28 cellular contexts compared by ENCODE assay signal in the genomic region with DNA sequence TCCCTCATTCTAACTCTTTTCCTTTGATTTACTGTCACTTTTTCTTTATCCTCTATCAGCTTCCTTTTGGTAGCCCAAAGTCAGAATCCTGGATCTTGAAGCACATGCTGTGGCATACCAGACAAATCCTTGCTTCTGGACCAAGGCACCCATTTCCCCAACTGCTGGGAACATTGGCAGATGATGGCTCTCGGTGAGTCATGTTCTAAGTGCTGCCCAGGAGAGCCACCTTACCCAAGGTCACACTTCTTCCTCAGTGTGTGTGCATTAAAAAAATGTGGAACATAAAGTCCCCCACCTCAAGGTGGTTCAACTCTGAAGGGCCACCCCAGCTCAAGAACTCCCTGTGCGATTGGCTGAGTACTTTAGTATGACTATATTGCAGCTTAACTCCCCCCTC.
DNase-seq lines count a peak whose midpoint lies in the region; ATAC-seq, FAIRE-seq and TF ChIP-seq lines count a peak whose summit lies in the region.
"Had no signal": no experiment of that assay in that cellular context is flagged by ENCODE, and none has a peak within 500 bp of the region (broad histone marks: within the 10 kb centered on the region; RNA-seq: fewer than 3 reads in every experiment).

No MANE protein-coding gene starts in this region.

- POLR2A ChIA-PET in activated CD4-positive, alpha-beta T cell treated with anti-CD3 and anti-CD28 coated beads for 36 hours (lab: Charles Lee), result no interaction called here

- H3K9me3 Mint-ChIP-seq in activated CD4-positive, alpha-beta T cell treated with anti-CD3 and anti-CD28 coated beads for 36 hours (ENCODE audit: low read depth), result no peaks in the 10 kb centered on the region

- peaks cover 10% of the 10 kb centered on the region for H3K4me1 ChIP-seq in body of pancreas
- H3K4me1 ChIP-seq in esophagus muscularis mucosa, result peaks cover 0 to 11% (median 10%) of the 10 kb centered on the region in 4 donors
- no peaks in the 10 kb centered on the region for H3K4me1 ChIP-seq in pancreas
- H3K4me1 ChIP-seq: BE2C had no signal

- peaks cover 13% of the 10 kb centered on the region for H3K27me3 Mint-ChIP-seq in activated CD4-positive, alpha-beta T cell treated with anti-CD3 and anti-CD28 coated beads for 36 hours

- no peak overlapping the region for H3K4me3 Mint-ChIP-seq in activated CD4-positive, alpha-beta T cell treated with anti-CD3 and anti-CD28 coated beads for 36 hours
- H3K4me3 Mint-ChIP-seq: CD14-positive monocyte; CD4-positive, alpha-beta memory T cell; CD4-positive, CD25-positive, alpha-beta regulatory T cell; CD8-positive, alpha-beta memory T cell had no signal

- CTCF ChIA-PET in activated CD4-positive, alpha-beta T cell treated with anti-CD3 and anti-CD28 coated beads for 36 hours (lab: Charles Lee), result no interaction called here

- no peaks in the 10 kb centered on the region for H3K27me3 ChIP-seq in body of pancreas
- H3K27me3 ChIP-seq in bronchial epithelial cell (ENCODE audit: control insufficient read depth, insufficient read depth, low read length), result no peaks in the 10 kb centered on the region
- H3K27me3 ChIP-seq in esophagus muscularis mucosa, result no peaks in the 10 kb centered on the region
- H3K27me3 ChIP-seq in pancreas, result peaks cover 0 to 9% (median 2%) of the 10 kb centered on the region in 4 donors
- H3K27me3 ChIP-seq: BE2C, BLaER1 had no signal

- H3K36me3 ChIP-seq in body of pancreas (replicated peaks in 1 of 2; ENCODE audit: insufficient read depth in 1 of 2, low read depth in 2 of 2), result no peaks in the 10 kb centered on the region
- H3K36me3 ChIP-seq in bronchial epithelial cell (ENCODE audit: control insufficient read depth, insufficient read depth, low read length), result no peaks in the 10 kb centered on the region
- no peaks in the 10 kb centered on the region for H3K36me3 ChIP-seq in esophagus muscularis mucosa
- H3K36me3 ChIP-seq in pancreas, result no peaks in the 10 kb centered on the region
- H3K36me3 ChIP-seq: BE2C, BLaER1 had no signal

- no peak overlapping the region for H3K4me3 ChIP-seq in body of pancreas
- H3K4me3 ChIP-seq in bronchial epithelial cell (ENCODE audit: low read depth, low read length), result no peak overlapping the region
- H3K4me3 ChIP-seq in esophagus muscularis mucosa, result no peak overlapping the region
- H3K4me3 ChIP-seq in pancreas, result no peak overlapping the region
- H3K4me3 ChIP-seq: BLaER1, GM12878 had no signal

- TF ChIP-seq CTCF in body of pancreas (IDR thresholded peaks at IDR 0.05), result no peak
- no peak for TF ChIP-seq CTCF in bronchial epithelial cell (IDR thresholded peaks at IDR 0.05; ENCODE audit: insufficient read depth, low read length, severe bottlenecking)
- TF ChIP-seq CTCF in esophagus muscularis mucosa (IDR thresholded peaks at IDR 0.05), result no peak
- TF ChIP-seq CTCF in pancreas (IDR thresholded peaks at IDR 0.05), result no peak

- FAIRE-seq in bronchial epithelial cell (lab: Jason Lieb, UNC) (peak; percentile 7), pancreas (lab: Jason Lieb, UNC) (no peak)
- FAIRE-seq: A204.1, GM12878, GM12892, GM18507, GM19239 had no signal

- H3K9me3 ChIP-seq in body of pancreas (no peaks in the 10 kb centered on the region), esophagus muscularis mucosa (no peaks in the 10 kb centered on the region), pancreas (no peaks in the 10 kb centered on the region)
- H3K9me3 ChIP-seq: BE2C, BLaER1 had no signal

- intact Hi-C loops in body of pancreas (cut with DNase I) (no loop called here), esophagus muscularis mucosa (cut with DNase I) (no loop called here), pancreas (cut with DNase I) (no loop called here)
- intact Hi-C loops in activated CD4-positive, alpha-beta T cell treated with anti-CD3 and anti-CD28 coated beads for 36 hours (cut with DNase I, micrococcal nuclease), result no loop called here

- H3K27ac Mint-ChIP-seq in activated CD4-positive, alpha-beta T cell treated with anti-CD3 and anti-CD28 coated beads for 36 hours, result no peak overlapping the region
- H3K27ac Mint-ChIP-seq: CD14-positive monocyte; CD4-positive, alpha-beta memory T cell; CD4-positive, CD25-positive, alpha-beta regulatory T cell had no signal

- H3K4me1 Mint-ChIP-seq in activated CD4-positive, alpha-beta T cell treated with anti-CD3 and anti-CD28 coated beads for 36 hours, result no peaks in the 10 kb centered on the region
- H3K4me1 Mint-ChIP-seq: CD14-positive monocyte; CD4-positive, alpha-beta memory T cell; CD4-positive, CD25-positive, alpha-beta regulatory T cell; CD8-positive, alpha-beta memory T cell had no signal

- TF ChIP-seq POLR2A in body of pancreas (IDR thresholded peaks at IDR 0.05) (no peak), esophagus muscularis mucosa (IDR thresholded peaks at IDR 0.05; ENCODE audit: low read depth) (no peak)

- no peak for TF ChIP-seq EP300 in esophagus muscularis mucosa (IDR thresholded peaks at IDR 0.05)

- H3K27ac ChIP-seq in body of pancreas (peak overlapping the region in 1 of 4 donors; percentile 65), esophagus muscularis mucosa (replicated peaks in 1 of 4) (no peak overlapping the region), pancreas (no peak overlapping the region)
- H3K27ac ChIP-seq: BLaER1 had no signal

- 53 to 67% methylated on average over 2 of the region's 2 CpGs for WGBS in body of pancreas, 2 donors
- 93% methylated on average over 2 of the region's 2 CpGs for WGBS in esophagus muscularis mucosa
- WGBS in pancreas, 2 donors, result 43 to 51% methylated on average over 2 of the region's 2 CpGs

- no peaks in the 10 kb centered on the region for H3K36me3 Mint-ChIP-seq in activated CD4-positive, alpha-beta T cell treated with anti-CD3 and anti-CD28 coated beads for 36 hours (ENCODE audit: low read depth)
- H3K36me3 Mint-ChIP-seq: CD14-positive monocyte; CD4-positive, alpha-beta memory T cell; CD4-positive, CD25-positive, alpha-beta regulatory T cell; CD8-positive, alpha-beta memory T cell had no signal

- ATAC-seq in body of pancreas (peak; percentile 69), pancreas (peak; percentile 74 to 92 (median 82))
- ATAC-seq in activated CD4-positive, alpha-beta T cell treated with anti-CD3 and anti-CD28 coated beads for 36 hours, result no peak
- ATAC-seq: GM12878 had no signal

- DNase-seq in body of pancreas (peak; percentile 35 to 76 (median 46)), bronchial epithelial cell (ENCODE audit: low read depth) (no peak), esophagus muscularis mucosa (ENCODE audit: extremely low spot score) (peak; percentile 64), pancreas (peak in 3 of 6 donors; percentile 30 to 71 (median 56)), NCI-H345 (lab: John Stamatoyannopoulos, UW) (no peak), hepatic stellate cell (ENCODE audit: low spot score) (no peak)
- DNase-seq in activated CD4-positive, alpha-beta T cell treated with anti-CD3 and anti-CD28 coated beads for 36 hours, result no peak
- DNase-seq: 8988T; ACHN; BE2C; C1 segment of cervical spinal cord; CD4-positive, alpha-beta memory T cell; CD4-positive, CD25-positive, alpha-beta regulatory T cell; CD8-positive, alpha-beta memory T cell; COR-L47; DMS 273 treated with DMSO at 0.1 percent for 48 hours; DMS153; DMS79; DND-41; EL; GDM1 had no signal

Comparison
In these comparisons a context has a peak if more than half of its experiments do, and no peak if none do; other contexts are left out.
1. DNase-seq: peak in body of pancreas (4 of 4) and esophagus muscularis mucosa (single experiment); none in bronchial epithelial cell (single experiment), NCI-H345 (single experiment), activated CD4-positive, alpha-beta T cell treated with anti-CD3 and anti-CD28 coated beads for 36 hours (single experiment) and hepatic stellate cell (single experiment).